In the genomic region with DNA sequence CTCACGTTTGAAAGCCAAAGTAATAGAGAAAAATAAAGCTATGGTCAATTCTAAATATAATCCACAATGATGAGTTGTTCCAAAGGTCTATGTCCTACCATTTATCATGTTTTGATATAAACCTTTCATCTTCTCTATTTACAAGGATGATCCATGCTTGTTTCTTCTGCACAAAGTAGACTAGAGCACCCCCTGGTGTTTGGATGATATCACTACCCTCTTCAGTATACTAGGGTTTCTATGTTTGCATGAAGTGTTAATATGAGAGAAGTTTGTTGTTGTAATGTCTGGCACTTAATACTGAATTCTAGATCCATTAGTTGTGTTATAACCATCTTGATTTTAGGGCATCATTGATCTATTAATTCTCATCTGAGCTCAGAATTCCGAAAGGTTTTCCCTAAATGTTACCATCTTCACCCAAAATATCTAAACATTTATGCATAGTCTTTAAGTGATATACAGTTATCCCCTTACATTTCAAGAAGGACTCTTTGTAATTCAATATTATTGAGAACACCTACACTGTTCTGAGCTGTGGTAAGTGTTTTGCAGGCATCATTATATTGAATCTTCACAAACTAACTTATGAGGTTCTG, we compare ENCODE assay signal across 9 cellular contexts. TPM values are rescaled to one million over a fixed set of nuclear protein-coding genes. Genes with fewer than 3 reads are reported as not detected.
DNase-seq lines count a peak whose midpoint lies in the region; ATAC-seq, FAIRE-seq and TF ChIP-seq lines count a peak whose summit lies in the region.
"Had no signal": no experiment of that assay in that cellular context is flagged by ENCODE, and none has a peak within 500 bp of the region (broad histone marks: within the 10 kb centered on the region; RNA-seq: fewer than 3 reads in every experiment).

No MANE protein-coding gene starts in this region.

- peak; percentile 63 for TF ChIP-seq CTCF in choroid plexus epithelial cell (conservative IDR thresholded peaks at IDR 0.05; ENCODE audit: low read depth, low read length)
- peak; percentile 28 to 39 (median 34) for TF ChIP-seq CTCF in pancreas (IDR thresholded peaks at IDR 0.05)

- intact Hi-C loops in pancreas (cut with DNase I) = no loop called here

- H3K27me3 Mint-ChIP-seq in activated T-cell treated with anti-CD3 and anti-CD28 coated beads, Interleukin-2, amount 50 U/mL, for 24 hours = no peaks in the 10 kb centered on the region

- WGBS in pancreas, 2 donors = 45 to 50% methylated on average over 2 of the region's 2 CpGs

- H3K27ac ChIP-seq in pancreas = no peak overlapping the region

- no peaks in the 10 kb centered on the region for H3K36me3 Mint-ChIP-seq in activated T-cell treated with anti-CD3 and anti-CD28 coated beads, Interleukin-2, amount 50 U/mL, for 24 hours (ENCODE audit: low read depth)

- H3K4me3 Mint-ChIP-seq in activated T-cell treated with anti-CD3 and anti-CD28 coated beads, Interleukin-2, amount 50 U/mL, for 24 hours = no peak overlapping the region

- H3K9me3 Mint-ChIP-seq in activated T-cell treated with anti-CD3 and anti-CD28 coated beads, Interleukin-2, amount 50 U/mL, for 24 hours = peaks cover 4% of the 10 kb centered on the region

- H3K27ac Mint-ChIP-seq in activated T-cell treated with anti-CD3 and anti-CD28 coated beads, Interleukin-2, amount 50 U/mL, for 24 hours = no peak overlapping the region

- peaks cover 0 to 3% (median 0%) of the 10 kb centered on the region in 3 donors for H3K4me1 ChIP-seq in pancreas

- H3K27me3 ChIP-seq in pancreas = no peaks in the 10 kb centered on the region

- DNase-seq in COR-L47 (lab: John Stamatoyannopoulos, UW) = peak; percentile 58
- DNase-seq in NCI-H82 treated with DMSO at 0.1 percent for 48 hours (lab: John Stamatoyannopoulos, UW; ENCODE audit: unreplicated experiment) = peak; percentile 71
- peak; percentile 74 for DNase-seq in choroid plexus epithelial cell (ENCODE audit: low read depth)
- no peak for DNase-seq in pancreas
- no peak for DNase-seq in activated T-cell treated with anti-CD3 and anti-CD28 coated beads, Interleukin-2, amount 50 U/mL, for 24 hours
- no peak for DNase-seq in activated effector memory CD4-positive, alpha-beta T cell treated with anti-CD3 and anti-CD28 coated beads, Interleukin-2, amount 50 U/mL, for 16 hours

- H3K9me3 ChIP-seq in pancreas = no peaks in the 10 kb centered on the region

- FAIRE-seq in pancreas (lab: Jason Lieb, UNC) = peak; percentile 49

- H3K4me1 Mint-ChIP-seq in activated T-cell treated with anti-CD3 and anti-CD28 coated beads, Interleukin-2, amount 50 U/mL, for 24 hours (ENCODE audit: low read depth) = no peaks in the 10 kb centered on the region

- no peaks in the 10 kb centered on the region for H3K36me3 ChIP-seq in pancreas

- H3K4me3 ChIP-seq in choroid plexus epithelial cell (ENCODE audit: low read depth, low read length) = no peak overlapping the region
- H3K4me3 ChIP-seq in pancreas = no peak overlapping the region

- peak; percentile 64 for ATAC-seq in HG02610 (IDR thresholded peaks at IDR 0.05; ENCODE audit: unreplicated experiment)
- ATAC-seq in pancreas = peak in 2 of 4 donors; percentile 53 to 64
- ATAC-seq in GM19023 (IDR thresholded peaks at IDR 0.05; ENCODE audit: unreplicated experiment) = no peak

RNA-seq across cellular contexts. Expression of a gene that starts 21.1 kb away (rescaled TPM):
- total RNA-seq in pancreas = under 1 TPM in 3 of 6 donors, not detected in 3; 0.09 to 0.22 (median 0.13) TPM
- polyA plus RNA-seq in pancreas = under 1 TPM in 1 of 2 donors, not detected in 1; 0.09 TPM
- total RNA-seq: fibroblast of lung had no signal
- polyA plus RNA-seq: fibroblast of lung had no signal

RNA-seq across cellular contexts. Expression of a gene that starts 28.2 kb away (rescaled TPM):
- not detected for total RNA-seq in pancreas
- polyA plus RNA-seq in pancreas = not detected
- total RNA-seq: fibroblast of lung had no signal
- polyA plus RNA-seq: fibroblast of lung had no signal

Comparison
In these comparisons a context has a peak if more than half of its experiments do, and no peak if none do; other contexts are left out.
1. DNase-seq: peak in COR-L47 (single experiment), NCI-H82 treated with DMSO at 0.1 percent for 48 hours (single experiment) and choroid plexus epithelial cell (single experiment); none in pancreas (0 of 6), activated T-cell treated with anti-CD3 and anti-CD28 coated beads, Interleukin-2, amount 50 U/mL, for 24 hours (single experiment) and activated effector memory CD4-positive, alpha-beta T cell treated with anti-CD3 and anti-CD28 coated beads, Interleukin-2, amount 50 U/mL, for 16 hours (single experiment).